ENCODE assay signal across 1 cellular context in genomic region chr22:29342177-29342576, GRCh38.
TF ChIP-seq lines count a peak whose summit lies in the region.

No MANE protein-coding gene starts in this region.

TF ChIP-seq in GM23338, 12 proteins besides CTCF, POLR2A, EP300 and RAD21 (continued from another document):
- TF ChIP-seq ZNF462 (CRISPR knock-in tag; IDR thresholded peaks at IDR 0.05) (no peak), STAT1 (IDR thresholded peaks at IDR 0.05; ENCODE audit: unreplicated experiment) (no peak), NANOG (IDR thresholded peaks at IDR 0.05; ENCODE audit: borderline replicate concordance) (no peak), JUNB (IDR thresholded peaks at IDR 0.05; ENCODE audit: unreplicated experiment) (no peak), REST (IDR thresholded peaks at IDR 0.05; ENCODE audit: unreplicated experiment) (no peak), CREB1 (CRISPR knock-in tag; IDR thresholded peaks at IDR 0.05; ENCODE audit: low read depth) (no peak), ETS1 (IDR thresholded peaks at IDR 0.05) (no peak), EZH2 (IDR thresholded peaks at IDR 0.05; ENCODE audit: low read depth, unreplicated experiment) (no peak), ZNF114 (CRISPR knock-in tag; IDR thresholded peaks at IDR 0.05) (no peak)
TF ChIP-seq in GM23338: peak in this region for 0.
